In genomic region chr9:116288658-116289057, GRCh38 we compare ENCODE assay signal across 11 cellular contexts.
DNase-seq lines count a peak whose midpoint lies in the region; ATAC-seq and TF ChIP-seq lines count a peak whose summit lies in the region.
"Had no signal": no experiment of that assay in that cellular context is flagged by ENCODE, and none has a peak within 500 bp of the region (broad histone marks: within the 10 kb centered on the region; RNA-seq: fewer than 3 reads in every experiment).

No MANE protein-coding gene starts in this region.

- H2AFZ ChIP-seq in HCT116 (ENCODE audit: low read depth, low read length, poor library complexity, severe bottlenecking): no peak overlapping the region

- RAD21 ChIA-PET in HCT116 (lab: Charles Lee; ENCODE audit: low non-redundant PET in 1 of 2, low total read pairs in 2 of 2, uncharacterized antibody in 2 of 2, unreplicated experiment in 2 of 2): no interaction called here

- H3K27ac ChIP-seq in HCT116 (ENCODE audit: low read depth, low read length) (no peak overlapping the region), SJSA1 (peak overlapping the region; percentile 37; the same call in 1 of the 2 replicates), right lobe of liver (no peak overlapping the region), lower lobe of right lung (no peak overlapping the region)

- H3K4me3 ChIP-seq in HCT116 (replicated peaks in 1 of 2; ENCODE audit: low read depth in 1 of 2, low read length in 2 of 2) (no peak overlapping the region), SJSA1 (no peak overlapping the region), right lobe of liver (no peak overlapping the region), lower lobe of right lung (no peak overlapping the region)

- TF ChIP-seq RAD21 in HCT116 (IDR thresholded peaks at IDR 0.05; ENCODE audit: low read depth): no peak

- H3K4me2 ChIP-seq in HCT116 (ENCODE audit: low read length): no peak overlapping the region

- intact Hi-C loops in HCT116 (cut with micrococcal nuclease) (no loop called here), right lobe of liver (cut with DNase I) (no loop called here), lower lobe of right lung (cut with DNase I) (no loop called here)

- no TSS peak for BruUV-seq in HCT116 (replicated peaks; lab: Mats Ljungman, UMichigan)

- peaks cover 0 to 3% of the 10 kb centered on the region in 2 experiments; a peak in 1 of 4 replicates for H3K4me1 ChIP-seq in HCT116 (ENCODE audit: control insufficient read depth in 1 of 2, insufficient read depth in 2 of 2, low read length in 2 of 2)
- peaks cover 25% of the 10 kb centered on the region for H3K4me1 ChIP-seq in SJSA1 (replicated peaks)
- H3K4me1 ChIP-seq in right lobe of liver: no peaks in the 10 kb centered on the region
- H3K4me1 ChIP-seq in lower lobe of right lung: no peaks in the 10 kb centered on the region

- CTCF ChIA-PET in HCT116 (lab: Charles Lee): no interaction called here

- DNase-seq in HCT116 (ENCODE audit: low read depth, low spot score) (no peak), SJSA1 (ENCODE audit: low read depth in 1 of 2, low spot score in 2 of 2) (peak; percentile 79 to 91), fibroblast of gingiva (ENCODE audit: low read depth) (peak; percentile 94), stromal cell of bone marrow (ENCODE audit: low read depth) (peak; percentile 97), right lobe of liver (no peak), lower lobe of right lung (no peak)
- DNase-seq in stimulated activated naive CD4-positive, alpha-beta T cell (lab: John Stamatoyannopoulos, UW): no peak
- DNase-seq: GF-D8; natural killer cell; NCI-H1436; stimulated activated naive CD8-positive, alpha-beta T cell treated with anti-CD3 and anti-CD28 coated beads, Interleukin-15, amount 100 ng/mL, for 72 hours had no signal

- H3K27me3 ChIP-seq in HCT116 (ENCODE audit: insufficient read depth, low read length) (peaks cover 59% of the 10 kb centered on the region), SJSA1 (replicated peaks) (no peaks in the 10 kb centered on the region), right lobe of liver (no peaks in the 10 kb centered on the region), lower lobe of right lung (ENCODE audit: low read depth) (no peaks in the 10 kb centered on the region)

- ATAC-seq in HCT116: peak; percentile 55
- ATAC-seq in right lobe of liver: no peak
- no peak for ATAC-seq in lower lobe of right lung
- ATAC-seq: natural killer cell; stimulated activated naive CD8-positive, alpha-beta T cell treated with anti-CD3 and anti-CD28 coated beads, Interleukin-15, amount 100 ng/mL, for 72 hours had no signal

- H3K79me2 ChIP-seq in HCT116 (ENCODE audit: insufficient read depth, low read length): no peaks in the 10 kb centered on the region

- POLR2A ChIA-PET in HCT116 (lab: Charles Lee): no interaction called here

- 82% methylated on average over 2 of the region's 3 CpGs for WGBS in right lobe of liver (ENCODE audit: insufficient coverage, low coverage, low lambda C conversion rate, missing lambda C conversion rate)

- TF ChIP-seq CTCF in HCT116 (IDR thresholded peaks at IDR 0.05 in 2 of 3, conservative IDR thresholded peaks at IDR 0.05 in 1 of 3; ENCODE audit: borderline replicate concordance in 1 of 3, insufficient read depth in 1 of 3, low read depth in 2 of 3, low read length in 2 of 3) (no peak), right lobe of liver (IDR thresholded peaks at IDR 0.05) (no peak), lower lobe of right lung (IDR thresholded peaks at IDR 0.05) (no peak)

- no peaks in the 10 kb centered on the region for H4K20me1 ChIP-seq in HCT116 (ENCODE audit: insufficient read depth)

- H3K36me3 ChIP-seq in HCT116 (ENCODE audit: control insufficient read depth in 1 of 2, insufficient read depth in 2 of 2, low read length in 2 of 2) (no peaks in the 10 kb centered on the region), SJSA1 (no peaks in the 10 kb centered on the region), right lobe of liver (no peaks in the 10 kb centered on the region), lower lobe of right lung (no peaks in the 10 kb centered on the region)

- no peaks in the 10 kb centered on the region for H3K9me2 ChIP-seq in HCT116 (ENCODE audit: insufficient read depth)

- H3K9me3 ChIP-seq in HCT116 (ENCODE audit: control insufficient read depth in 1 of 2, insufficient read depth in 1 of 2, low read depth in 1 of 2, low read length in 2 of 2) (no peaks in the 10 kb centered on the region), SJSA1 (replicated peaks) (no peaks in the 10 kb centered on the region), right lobe of liver (no peaks in the 10 kb centered on the region), lower lobe of right lung (no peaks in the 10 kb centered on the region)

- H3K9ac ChIP-seq in HCT116 (ENCODE audit: low read length): no peak overlapping the region

- no peak for TF ChIP-seq POLR2A in HCT116 (IDR thresholded peaks at IDR 0.05; ENCODE audit: borderline replicate concordance, extremely low read depth, insufficient read depth, insufficient read length)
- TF ChIP-seq POLR2A in right lobe of liver (IDR thresholded peaks at IDR 0.05): no peak

TF ChIP-seq in HCT116, 20 proteins besides CTCF, POLR2A, EP300 and RAD21:
- TF ChIP-seq ZFX (IDR thresholded peaks at IDR 0.05): no peak
- TF ChIP-seq CEBPB (IDR thresholded peaks at IDR 0.05; ENCODE audit: low read depth): no peak
- no peak for TF ChIP-seq ZNF274 (IDR thresholded peaks at IDR 0.05; ENCODE audit: low read depth, low read length)
- TF ChIP-seq POLR2AphosphoS5 (IDR thresholded peaks at IDR 0.05; ENCODE audit: low read depth, low read length): no peak
- no peak for TF ChIP-seq EZH2phosphoT487 (IDR thresholded peaks at IDR 0.05; ENCODE audit: borderline replicate concordance)
- no peak for TF ChIP-seq CBX3 (IDR thresholded peaks at IDR 0.05; ENCODE audit: low read depth)
- peak; percentile 10; the same call in 1 of the 2 replicates for TF ChIP-seq FOSL1 (IDR thresholded peaks at IDR 0.05; ENCODE audit: low read depth)
- TF ChIP-seq JUND (IDR thresholded peaks at IDR 0.05): 0 out of 2 replicates have a peak, but pooled peaks have one; percentile 12
- TF ChIP-seq EZH2 (IDR thresholded peaks at IDR 0.05): no peak
- no peak for TF ChIP-seq SIN3A (IDR thresholded peaks at IDR 0.05; ENCODE audit: low read depth)
- no peak for TF ChIP-seq YY1 (IDR thresholded peaks at IDR 0.05; ENCODE audit: extremely low read depth, insufficient replicate concordance, low read depth, low read length)
- TF ChIP-seq SRF (IDR thresholded peaks at IDR 0.05; ENCODE audit: low read depth): no peak
- no peak for TF ChIP-seq SP1 (IDR thresholded peaks at IDR 0.05; ENCODE audit: low read depth)
- TF ChIP-seq ATF3 (IDR thresholded peaks at IDR 0.05): no peak
- TF ChIP-seq ELF1 (IDR thresholded peaks at IDR 0.05; ENCODE audit: borderline replicate concordance, low read depth): no peak
- no peak for TF ChIP-seq ZBTB33 (IDR thresholded peaks at IDR 0.05; ENCODE audit: extremely low read depth, insufficient replicate concordance, low read length)

Comparison
In these comparisons a context has a peak if more than half of its experiments do, and no peak if none do; other contexts are left out.
1. DNase-seq: peak in SJSA1 (2 of 2), fibroblast of gingiva (single experiment) and stromal cell of bone marrow (single experiment); none in HCT116 (single experiment), right lobe of liver (0 of 3), stimulated activated naive CD4-positive, alpha-beta T cell (0 of 6) and lower lobe of right lung (single experiment).